ENCODE assay signal across 9 cellular contexts in genomic region chr1:50976111-50976889, GRCh38. TPM values are rescaled to one million over a fixed set of nuclear protein-coding genes. Genes with fewer than 3 reads are reported as not detected.
DNase-seq lines count a peak whose midpoint lies in the region; ATAC-seq and TF ChIP-seq lines count a peak whose summit lies in the region.
"Had no signal": no experiment of that assay in that cellular context is flagged by ENCODE, and none has a peak within 500 bp of the region (broad histone marks: within the 10 kb centered on the region; RNA-seq: fewer than 3 reads in every experiment).

No MANE protein-coding gene starts in this region.

- H3K9me3 ChIP-seq in SK-N-SH (no peaks in the 10 kb centered on the region), T-helper 17 cell (ENCODE audit: control insufficient read depth, low read length, poor library complexity, severe bottlenecking) (no peaks in the 10 kb centered on the region), skeletal muscle satellite cell (replicated peaks; ENCODE audit: low read length) (no peaks in the 10 kb centered on the region)

- CTCF ChIA-PET in SK-N-SH (lab: Yijun Ruan, JAX), result interaction anchor here (0.9 to 3.3 kb wide), 3 partner anchors 14 to 46 kb away, joined by 3 to 14 read pairs (median 11); partner anchors contain the start of gene FAF1

- no peaks in the 10 kb centered on the region for H4K20me1 ChIP-seq in SK-N-SH (ENCODE audit: insufficient read depth)

- H3K27me3 ChIP-seq in SK-N-SH (ENCODE audit: insufficient read depth) (no peaks in the 10 kb centered on the region), skeletal muscle satellite cell (ENCODE audit: control insufficient read depth, insufficient read depth, low read length) (no peaks in the 10 kb centered on the region)

- POLR2A ChIA-PET in SK-N-SH (lab: Yijun Ruan, JAX), result no interaction called here

- H3K4me1 Mint-ChIP-seq in T-helper 17 cell, result peaks cover 24% of the 10 kb centered on the region

- no peak for ATAC-seq in SK-N-SH treated with all-trans-retinoic acid at 6 μM for 48 hours
- no peak for ATAC-seq in T-helper 17 cell
- no peak for ATAC-seq in HG02642 (IDR thresholded peaks at IDR 0.05; ENCODE audit: poor library complexity, unreplicated experiment)

- peak overlapping the region; percentile 94 to 96 for H3K27ac ChIP-seq in SK-N-SH (ENCODE audit: low read depth in 2 of 2, low read length in 1 of 2)
- H3K27ac ChIP-seq: C4-2B had no signal

- H3K9me2 ChIP-seq in SK-N-SH, result no peaks in the 10 kb centered on the region

- H3K79me2 ChIP-seq in SK-N-SH (ENCODE audit: insufficient read depth), result peaks cover 78% of the 10 kb centered on the region

- DNase-seq in SK-N-SH, result no peak
- DNase-seq in HuH-7.5 (ENCODE audit: low spot score), result peak; percentile 22
- DNase-seq in T-helper 17 cell, result no peak
- no peak for DNase-seq in fibroblast of mammary gland (ENCODE audit: low read depth)
- no peak for DNase-seq in activated CD4-positive, CD25-positive, alpha-beta regulatory T cell treated with anti-CD3 and anti-CD28 coated beads, Interleukin-2, amount 50 U/mL, for 72 hours

- H3K4me3 Mint-ChIP-seq in T-helper 17 cell, result peak overlapping the region; percentile 88

- 83% methylated on average over 17 of the region's 19 CpGs for WGBS in SK-N-SH (ENCODE audit: low lambda C conversion rate)

- no peak for TF ChIP-seq EP300 in SK-N-SH (IDR thresholded peaks at IDR 0.05; ENCODE audit: borderline replicate concordance in 1 of 2, low read depth in 1 of 2, low read length in 1 of 2)

- H2AFZ ChIP-seq in SK-N-SH (ENCODE audit: low read depth), result peak overlapping the region; percentile 85

- H3K27ac Mint-ChIP-seq in T-helper 17 cell, result peak overlapping the region; percentile 72

- no peak for TF ChIP-seq RAD21 in SK-N-SH (IDR thresholded peaks at IDR 0.05; ENCODE audit: low read length)

- H3K4me1 ChIP-seq in SK-N-SH (ENCODE audit: control insufficient read depth in 1 of 2, insufficient read depth in 2 of 2, low read depth in 1 of 2, low read length in 1 of 2) (peaks cover 12 to 16% of the 10 kb centered on the region in 2 experiments; a peak in 3 of 4 replicates), skeletal muscle satellite cell (ENCODE audit: control insufficient read depth, insufficient read depth, low read length) (peaks cover 30% of the 10 kb centered on the region)

- H3K36me3 ChIP-seq in SK-N-SH (replicated peaks in 1 of 2; ENCODE audit: control insufficient read depth in 1 of 2, insufficient read depth in 2 of 2, low read length in 1 of 2), result peaks cover 8 to 10% of the 10 kb centered on the region in 2 experiments
- no peaks in the 10 kb centered on the region for H3K36me3 ChIP-seq in skeletal muscle satellite cell (ENCODE audit: insufficient read depth, low read length)

- H3F3A ChIP-seq in SK-N-SH (replicated peaks; ENCODE audit: insufficient read depth), result peaks cover 24% of the 10 kb centered on the region

- H3K4me3 ChIP-seq in SK-N-SH (ENCODE audit: low read depth in 2 of 2, low read length in 1 of 2), result peak overlapping the region; percentile 84 to 90
- peak overlapping the region; percentile 70 for H3K4me3 ChIP-seq in fibroblast of mammary gland (ENCODE audit: control insufficient read depth, low read depth, low read length)
- peak overlapping the region; percentile 96 for H3K4me3 ChIP-seq in skeletal muscle satellite cell (ENCODE audit: low read length)

- H3K36me3 Mint-ChIP-seq in T-helper 17 cell (ENCODE audit: low read depth), result peaks cover 2% of the 10 kb centered on the region

- peak overlapping the region; percentile 98 for H3K9ac ChIP-seq in SK-N-SH
- H3K9ac ChIP-seq in skeletal muscle satellite cell (ENCODE audit: low read depth, low read length), result peak overlapping the region; percentile 99

- TF ChIP-seq CTCF in SK-N-SH (IDR thresholded peaks at IDR 0.05) (no peak), fibroblast of mammary gland (conservative IDR thresholded peaks at IDR 0.05; ENCODE audit: control insufficient read depth, insufficient read depth, low read depth, low read length) (no peak)

- peaks cover 8% of the 10 kb centered on the region for H3K27me3 Mint-ChIP-seq in T-helper 17 cell

- peak overlapping the region; percentile 97 for H3K4me2 ChIP-seq in SK-N-SH
- peak overlapping the region; percentile 98 for H3K4me2 ChIP-seq in skeletal muscle satellite cell (ENCODE audit: low read length)

TF ChIP-seq in SK-N-SH, 30 proteins besides CTCF, POLR2A, EP300 and RAD21 (continues in another document):
- TF ChIP-seq TAF1 (IDR thresholded peaks at IDR 0.05; ENCODE audit: borderline replicate concordance, low read depth, low read length), result no peak
- TF ChIP-seq ELF1 (IDR thresholded peaks at IDR 0.05), result no peak
- no peak for TF ChIP-seq IRF3 (IDR thresholded peaks at IDR 0.05; ENCODE audit: low read depth, low read length)
- TF ChIP-seq TCF12 (IDR thresholded peaks at IDR 0.05), result no peak
- TF ChIP-seq NRF1 (IDR thresholded peaks at IDR 0.05; ENCODE audit: low read depth, low read length), result no peak
- TF ChIP-seq USF1 (IDR thresholded peaks at IDR 0.05; ENCODE audit: borderline replicate concordance, low read depth), result no peak
- no peak for TF ChIP-seq JUND (IDR thresholded peaks at IDR 0.05)
- TF ChIP-seq MEF2A (IDR thresholded peaks at IDR 0.05; ENCODE audit: borderline replicate concordance, low read depth), result no peak

TF ChIP-seq in SK-N-SH treated with all-trans-retinoic acid at 6 μM for 48 hours, 23 proteins besides CTCF, POLR2A, EP300 and RAD21 (continues in another document):
- TF ChIP-seq ARNTL (CRISPR knock-in tag; IDR thresholded peaks at IDR 0.05; ENCODE audit: borderline replicate concordance, low read depth), result no peak
- no peak for TF ChIP-seq ISL1 (CRISPR knock-in tag; IDR thresholded peaks at IDR 0.05)
- no peak for TF ChIP-seq ZC3H10 (CRISPR knock-in tag; IDR thresholded peaks at IDR 0.05)
- no peak for TF ChIP-seq CSDC2 (CRISPR knock-in tag; IDR thresholded peaks at IDR 0.05)
- TF ChIP-seq GLIS3 (CRISPR knock-in tag; IDR thresholded peaks at IDR 0.05), result no peak
- TF ChIP-seq ZNF8 (CRISPR knock-in tag; IDR thresholded peaks at IDR 0.05), result no peak
- no peak for TF ChIP-seq SNAI2 (CRISPR knock-in tag; IDR thresholded peaks at IDR 0.05)
- TF ChIP-seq OSR1 (CRISPR knock-in tag; IDR thresholded peaks at IDR 0.05), result no peak
- TF ChIP-seq ZFP3 (CRISPR knock-in tag; IDR thresholded peaks at IDR 0.05), result no peak
- TF ChIP-seq TSHZ2 (CRISPR knock-in tag; IDR thresholded peaks at IDR 0.05), result no peak
- no peak for TF ChIP-seq RARB (CRISPR knock-in tag; IDR thresholded peaks at IDR 0.05)
- TF ChIP-seq CREB5 (CRISPR knock-in tag; IDR thresholded peaks at IDR 0.05; ENCODE audit: low read depth), result no peak
- TF ChIP-seq BACH2 (CRISPR knock-in tag; IDR thresholded peaks at IDR 0.05; ENCODE audit: borderline replicate concordance), result no peak
- TF ChIP-seq ZNF565 (CRISPR knock-in tag; conservative IDR thresholded peaks at IDR 0.05; ENCODE audit: low read depth), result no peak

RNA-seq across cellular contexts. Expression of gene CDKN2C, which starts 6.3 kb away (rescaled TPM):
- 27.0 and 29.4 TPM in 2 replicates for polyA plus RNA-seq in SK-N-SH (2012; rRNA removed)
- polyA plus RNA-seq in SK-N-SH (2012; cell fraction: cytosol; rRNA removed), result 32.5 and 34.1 TPM in 2 replicates
- 14.5 and 18.9 TPM in 2 replicates for polyA plus RNA-seq in SK-N-SH (2012; cell fraction: nucleus; rRNA removed)
- total RNA-seq in T-helper 17 cell, result 1 to 10 TPM; 7.7 to 8.2 TPM
- 8.6 and 21.6 TPM in 2 replicates for total RNA-seq in skeletal muscle satellite cell (2012; rRNA removed)

RNA-seq across cellular contexts. Expression of gene FAF1, which starts 16.2 kb away (rescaled TPM):
- 8.7 and 9.7 TPM in 2 replicates for polyA plus RNA-seq in SK-N-SH (2012; rRNA removed)
- polyA plus RNA-seq in SK-N-SH (2012; cell fraction: cytosol; rRNA removed), result 16.1 and 20.5 TPM in 2 replicates
- polyA plus RNA-seq in SK-N-SH (2012; cell fraction: nucleus; rRNA removed), result 5.2 and 8.0 TPM in 2 replicates
- total RNA-seq in T-helper 17 cell, result 10 to 100 TPM; 45.8 to 50.1 TPM
- 51.1 and 61.6 TPM in 2 replicates for total RNA-seq in skeletal muscle satellite cell (2012; rRNA removed)
